In the genomic region with DNA sequence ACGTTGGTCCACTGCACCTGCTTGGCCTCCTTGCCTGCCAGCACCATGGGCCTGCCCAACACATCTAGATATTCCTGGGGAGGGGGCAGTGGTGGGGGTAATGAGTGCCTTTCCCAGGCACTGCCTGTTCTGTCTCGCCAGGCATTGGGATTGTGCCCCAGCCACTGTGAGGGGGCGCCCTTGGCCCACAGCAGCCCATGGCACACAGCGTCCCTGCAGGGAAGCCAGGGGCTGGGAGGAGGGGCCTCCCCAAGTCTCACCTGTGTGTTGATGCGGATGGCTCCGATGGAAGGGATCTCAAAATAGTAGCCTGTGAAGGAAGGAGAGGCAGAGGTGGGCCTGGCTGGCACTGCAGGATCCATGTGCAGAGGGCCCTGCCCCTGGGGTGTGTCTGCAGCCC, we compare ENCODE assay signal across 17 cellular contexts. TPM values are rescaled to one million over a fixed set of nuclear protein-coding genes. Genes with fewer than 3 reads are reported as not detected.
"Had no signal": no experiment of that assay in that cellular context is flagged by ENCODE, and none has a peak within 500 bp of the region (broad histone marks: within the 10 kb centered on the region; RNA-seq: fewer than 3 reads in every experiment).

No MANE protein-coding gene starts in this region.

- H3K36me3 ChIP-seq: colonic mucosa, heart left ventricle had no signal

- H3K4me3 Mint-ChIP-seq: naive thymus-derived CD8-positive, alpha-beta T cell had no signal

- H3K27me3 ChIP-seq: colonic mucosa, heart left ventricle had no signal

- H3K4me3 ChIP-seq: colonic mucosa, heart left ventricle, mucosa of descending colon had no signal

- H3K27ac ChIP-seq: colonic mucosa, heart left ventricle had no signal

- ATAC-seq: esophagus mucosa; heart left ventricle; left lobe of liver; mucosa of descending colon; naive thymus-derived CD8-positive, alpha-beta T cell; sciatic nerve had no signal

- H3K27me3 Mint-ChIP-seq: naive thymus-derived CD8-positive, alpha-beta T cell had no signal

- H3K9me3 ChIP-seq: colonic mucosa, heart left ventricle, mucosa of descending colon had no signal

- FAIRE-seq: frontal cortex had no signal

- DNase-seq: colonic mucosa; dermis blood vessel endothelial cell; heart left ventricle; hippocampal formation; islet precursor cell; mammary epithelial cell; mucosa of descending colon; naive thymus-derived CD8-positive, alpha-beta T cell; posterior cingulate gyrus; stimulated activated CD4-positive, alpha-beta T cell treated with anti-CD3 and anti-CD28 coated beads, Interleukin-2, amount 100 ng/mL, for 24 hours; stimulated activated CD4-positive, alpha-beta T cell treated with anti-CD3 and anti-CD28 coated beads, Interleukin-4, amount 100 ng/mL, for 4 hours; stimulated activated naive CD4-positive, alpha-beta T cell; trophoblast cell had no signal

- H3K36me3 Mint-ChIP-seq: naive thymus-derived CD8-positive, alpha-beta T cell had no signal

- H3K9me3 Mint-ChIP-seq: naive thymus-derived CD8-positive, alpha-beta T cell had no signal

- H3K4me1 ChIP-seq: colonic mucosa, heart left ventricle had no signal

RNA-seq across cellular contexts. Expression of a gene that starts 32.5 kb away (rescaled TPM):
- total RNA-seq: dermis blood vessel endothelial cell had no signal
- polyA plus RNA-seq: naive thymus-derived CD8-positive, alpha-beta T cell had no signal
